8 cellular contexts compared by ENCODE assay signal in the genomic region with DNA sequence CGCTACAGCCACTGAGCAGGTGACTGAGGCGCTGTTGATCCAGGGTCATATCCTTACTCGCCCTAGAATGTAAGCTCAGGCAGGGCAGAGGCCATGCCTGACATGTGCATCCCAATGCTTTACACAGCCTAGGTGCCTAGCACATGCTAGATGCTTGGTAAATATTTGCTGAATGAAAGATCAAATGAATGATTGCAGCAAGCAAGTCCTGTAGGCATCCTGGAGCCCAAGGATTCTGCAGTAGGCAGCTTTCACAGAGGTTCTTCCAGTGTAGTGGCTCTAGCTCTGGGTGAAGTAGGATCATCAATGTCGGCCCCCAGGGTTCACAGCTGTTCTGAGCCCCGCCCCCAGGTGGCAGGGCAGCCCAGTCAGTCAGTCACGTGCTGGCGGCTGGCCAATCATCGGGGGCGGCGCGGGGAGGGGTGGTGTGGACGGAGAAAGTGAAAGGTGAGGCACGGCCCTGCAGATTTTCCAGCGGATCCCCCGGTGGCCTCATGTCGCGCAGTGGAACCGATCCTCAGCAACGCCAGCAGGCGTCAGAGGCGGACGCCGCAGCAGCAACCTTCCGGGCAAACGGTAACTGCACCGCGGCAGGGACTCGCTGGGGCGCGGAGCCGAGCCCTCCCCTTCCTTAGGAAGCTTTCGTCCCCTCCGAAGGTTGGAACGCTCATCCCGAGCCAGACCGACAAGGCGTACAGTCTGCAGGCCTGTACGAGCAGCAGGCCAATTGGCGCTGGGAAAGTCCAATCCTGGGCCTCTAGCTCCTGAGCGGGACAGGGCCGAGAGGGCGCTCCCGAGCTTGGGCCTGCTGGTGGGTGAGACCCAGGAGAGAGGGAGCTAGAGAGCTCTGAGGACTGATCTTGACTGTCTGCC. TPM values are rescaled to one million over a fixed set of nuclear protein-coding genes. Genes with fewer than 3 reads are reported as not detected.
A peak's percentile ranks its signal among the peaks of the same experiment; 100 is the strongest.
DNase-seq lines count a peak whose midpoint lies in the region; ATAC-seq and TF ChIP-seq lines count a peak whose summit lies in the region.

Gene GALT (plus strand): TSS at position 465 of the 873 bp plus-strand sequence. CDS start 30 bp downstream, at position 495.

- ATAC-seq in GM19043 (IDR thresholded peaks at IDR 0.05; ENCODE audit: low read depth, unreplicated experiment), result peak; percentile 71
- ATAC-seq in HG03354 (IDR thresholded peaks at IDR 0.05; ENCODE audit: poor library complexity, severe bottlenecking, unreplicated experiment), result peak; percentile 92

- H3K27ac Mint-ChIP-seq in chondrocyte (ENCODE audit: unreplicated experiment), result peak within 1 kb of the TSS; percentile 91

- no peaks in the 10 kb centered on the region for H3K9me3 Mint-ChIP-seq in chondrocyte (ENCODE audit: low read depth)

- H3K4me3 Mint-ChIP-seq in chondrocyte (ENCODE audit: unreplicated experiment), result peak within 1 kb of the TSS; percentile 84

- peaks cover 36% of the 10 kb centered on the region for H3K4me1 Mint-ChIP-seq in chondrocyte (ENCODE audit: low read depth)

- H3K36me3 Mint-ChIP-seq in chondrocyte (ENCODE audit: low read depth), result peaks cover 9% of the 10 kb centered on the region

- H3K27me3 Mint-ChIP-seq in chondrocyte (ENCODE audit: low read depth), result no peaks in the 10 kb centered on the region

- peak; percentile 78 for TF ChIP-seq CTCF in chondrocyte (IDR thresholded peaks at IDR 0.05)

- peak; percentile 91 for DNase-seq in Ammon's horn (ENCODE audit: low spot score)
- peak; percentile 78 for DNase-seq in NCI-H460 (ENCODE audit: extremely low read depth, low read depth)
- DNase-seq in activated CD4-positive, alpha-beta T cell treated with anti-CD3 and anti-CD28 coated beads for 24 hours (ENCODE audit: low read depth in 2 of 2), result peak; percentile 98
- no peak for DNase-seq in chondrocyte (ENCODE audit: low spot score)
- peak; percentile 80 for DNase-seq in kidney glomerular epithelial cell (lab: John Stamatoyannopoulos, UW)
- peak; percentile 93 to 97 for DNase-seq in stimulated activated CD4-positive, alpha-beta T cell treated with anti-CD3 and anti-CD28 coated beads, Interleukin-15, amount 100 ng/mL, for 48 hours (ENCODE audit: low read depth in 2 of 2)

RNA-seq across cellular contexts. Expression of gene GALT, which starts in this region (rescaled TPM):
- total RNA-seq in NCI-H460 (2014; rRNA removed; shearing (Covaris generic)), result 14.0 and 16.0 TPM in 2 replicates
- 54.3 and 58.4 TPM in 2 replicates for polyA plus RNA-seq in NCI-H460 (2014; cell fraction: nucleus; rRNA removed)
- total RNA-seq in chondrocyte, result 35.5 to 51.8 TPM (median 38.2 TPM) in 3 replicates
